1 cellular context compared by ENCODE assay signal in the genomic region with DNA sequence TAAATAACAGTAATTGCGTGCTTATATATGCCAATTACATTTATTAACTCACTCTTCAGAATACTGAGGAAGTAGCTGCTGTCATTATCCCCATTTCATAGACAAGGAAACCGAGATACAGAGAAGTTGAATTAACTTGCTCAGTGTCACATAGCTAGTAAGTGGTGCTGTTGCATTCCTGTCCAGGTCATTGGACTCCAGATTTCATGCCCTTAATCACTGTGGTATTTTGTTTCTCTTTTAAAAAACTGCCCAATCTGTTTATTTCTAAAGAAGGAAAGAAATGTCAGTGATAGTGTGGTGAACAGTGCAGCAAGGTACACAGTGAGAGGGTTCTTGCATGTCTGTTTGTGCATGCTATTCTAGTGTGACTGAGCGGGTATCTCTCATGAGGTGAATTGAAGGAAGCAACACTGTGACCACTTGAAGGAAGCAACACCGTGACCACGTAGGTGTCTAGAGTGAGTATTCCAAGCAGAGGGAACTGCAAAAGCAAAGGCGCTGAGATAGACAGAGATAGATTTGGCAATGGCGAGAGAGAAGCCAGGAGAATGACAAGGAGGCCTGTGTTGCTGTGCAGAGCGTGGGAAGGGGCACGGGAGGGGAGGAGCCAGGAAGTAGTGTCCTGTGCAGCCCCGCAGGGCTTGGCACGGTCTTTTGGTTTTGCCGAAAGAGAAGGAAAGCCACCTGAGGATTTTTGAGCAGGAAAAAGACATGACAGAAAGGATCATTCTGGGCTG.
TF ChIP-seq lines count a peak whose summit lies in the region.

No MANE protein-coding gene starts in this region.

TF ChIP-seq in WTC11, 78 proteins besides CTCF, POLR2A, EP300 and RAD21 (continued from another document):
- TF ChIP-seq, protein P1, sequence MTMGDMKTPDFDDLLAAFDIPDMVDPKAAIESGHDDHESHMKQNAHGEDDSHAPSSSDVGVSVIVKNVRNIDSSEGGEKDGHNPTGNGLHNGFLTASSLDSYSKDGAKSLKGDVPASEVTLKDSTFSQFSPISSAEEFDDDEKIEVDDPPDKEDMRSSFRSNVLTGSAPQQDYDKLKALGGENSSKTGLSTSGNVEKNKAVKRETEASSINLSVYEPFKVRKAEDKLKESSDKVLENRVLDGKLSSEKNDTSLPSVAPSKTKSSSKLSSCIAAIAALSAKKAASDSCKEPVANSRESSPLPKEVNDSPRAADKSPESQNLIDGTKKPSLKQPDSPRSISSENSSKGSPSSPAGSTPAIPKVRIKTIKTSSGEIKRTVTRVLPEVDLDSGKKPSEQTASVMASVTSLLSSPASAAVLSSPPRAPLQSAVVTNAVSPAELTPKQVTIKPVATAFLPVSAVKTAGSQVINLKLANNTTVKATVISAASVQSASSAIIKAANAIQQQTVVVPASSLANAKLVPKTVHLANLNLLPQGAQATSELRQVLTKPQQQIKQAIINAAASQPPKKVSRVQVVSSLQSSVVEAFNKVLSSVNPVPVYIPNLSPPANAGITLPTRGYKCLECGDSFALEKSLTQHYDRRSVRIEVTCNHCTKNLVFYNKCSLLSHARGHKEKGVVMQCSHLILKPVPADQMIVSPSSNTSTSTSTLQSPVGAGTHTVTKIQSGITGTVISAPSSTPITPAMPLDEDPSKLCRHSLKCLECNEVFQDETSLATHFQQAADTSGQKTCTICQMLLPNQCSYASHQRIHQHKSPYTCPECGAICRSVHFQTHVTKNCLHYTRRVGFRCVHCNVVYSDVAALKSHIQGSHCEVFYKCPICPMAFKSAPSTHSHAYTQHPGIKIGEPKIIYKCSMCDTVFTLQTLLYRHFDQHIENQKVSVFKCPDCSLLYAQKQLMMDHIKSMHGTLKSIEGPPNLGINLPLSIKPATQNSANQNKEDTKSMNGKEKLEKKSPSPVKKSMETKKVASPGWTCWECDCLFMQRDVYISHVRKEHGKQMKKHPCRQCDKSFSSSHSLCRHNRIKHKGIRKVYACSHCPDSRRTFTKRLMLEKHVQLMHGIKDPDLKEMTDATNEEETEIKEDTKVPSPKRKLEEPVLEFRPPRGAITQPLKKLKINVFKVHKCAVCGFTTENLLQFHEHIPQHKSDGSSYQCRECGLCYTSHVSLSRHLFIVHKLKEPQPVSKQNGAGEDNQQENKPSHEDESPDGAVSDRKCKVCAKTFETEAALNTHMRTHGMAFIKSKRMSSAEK (CRISPR knock-in tag; IDR thresholded peaks at IDR 0.05; ENCODE audit: borderline replicate concordance) = no peak
- no peak for TF ChIP-seq ZNF138 (CRISPR knock-in tag; conservative IDR thresholded peaks at IDR 0.05)
- TF ChIP-seq, protein P2, sequence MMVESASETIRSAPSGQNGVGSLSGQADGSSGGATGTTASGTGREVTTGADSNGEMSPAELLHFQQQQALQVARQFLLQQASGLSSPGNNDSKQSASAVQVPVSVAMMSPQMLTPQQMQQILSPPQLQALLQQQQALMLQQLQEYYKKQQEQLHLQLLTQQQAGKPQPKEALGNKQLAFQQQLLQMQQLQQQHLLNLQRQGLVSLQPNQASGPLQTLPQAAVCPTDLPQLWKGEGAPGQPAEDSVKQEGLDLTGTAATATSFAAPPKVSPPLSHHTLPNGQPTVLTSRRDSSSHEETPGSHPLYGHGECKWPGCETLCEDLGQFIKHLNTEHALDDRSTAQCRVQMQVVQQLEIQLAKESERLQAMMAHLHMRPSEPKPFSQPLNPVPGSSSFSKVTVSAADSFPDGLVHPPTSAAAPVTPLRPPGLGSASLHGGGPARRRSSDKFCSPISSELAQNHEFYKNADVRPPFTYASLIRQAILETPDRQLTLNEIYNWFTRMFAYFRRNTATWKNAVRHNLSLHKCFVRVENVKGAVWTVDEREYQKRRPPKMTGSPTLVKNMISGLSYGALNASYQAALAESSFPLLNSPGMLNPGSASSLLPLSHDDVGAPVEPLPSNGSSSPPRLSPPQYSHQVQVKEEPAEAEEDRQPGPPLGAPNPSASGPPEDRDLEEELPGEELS (CRISPR knock-in tag; IDR thresholded peaks at IDR 0.05) = no peak
